In genomic region chr17:45380046-45380765, GRCh38 we compare ENCODE assay signal across 2 cellular contexts.
TF ChIP-seq lines count a peak whose summit lies in the region.

No MANE protein-coding gene starts in this region.

TF ChIP-seq in GM12878, 131 proteins besides CTCF, POLR2A, EP300 and RAD21:
- TF ChIP-seq NR2F1 (conservative IDR thresholded peaks at IDR 0.05) (no peak), NFIC (IDR thresholded peaks at IDR 0.05; ENCODE audit: low read depth, low read length) (0 out of 2 replicates have a peak, but pooled peaks have one; percentile 11), HDGF (IDR thresholded peaks at IDR 0.05) (no peak), RUNX3 (IDR thresholded peaks at IDR 0.05; ENCODE audit: low read length) (peak; percentile 19; the same call in 1 of the 2 replicates), EED (IDR thresholded peaks at IDR 0.05; ENCODE audit: low read depth) (peak; percentile 15; the same call in 1 of the 2 replicates), ATF7 (IDR thresholded peaks at IDR 0.05; ENCODE audit: low read depth) (peak; percentile 76), SPI1 (IDR thresholded peaks at IDR 0.05; ENCODE audit: borderline replicate concordance, insufficient read depth, low read depth, low read length) (peak; percentile 69), HSF1 (IDR thresholded peaks at IDR 0.05; ENCODE audit: low read depth, low read length) (no peak), IKZF2 (IDR thresholded peaks at IDR 0.05) (peak in 1 of 2 experiments; percentile 9; a peak in 1 of 4 replicates)

TF ChIP-seq in HepG2, 621 proteins besides CTCF, POLR2A, EP300 and RAD21:
- TF ChIP-seq ATF7 (IDR thresholded peaks at IDR 0.05) (peak; percentile 76), ATF7 (CRISPR knock-in tag; IDR thresholded peaks at IDR 0.05) (no peak), BCLAF1 (IDR thresholded peaks at IDR 0.05) (no peak), CREB1 (IDR thresholded peaks at IDR 0.05) (peak; percentile 81), CREB1 (CRISPR knock-in tag; IDR thresholded peaks at IDR 0.05) (no peak)
